In the genomic region with DNA sequence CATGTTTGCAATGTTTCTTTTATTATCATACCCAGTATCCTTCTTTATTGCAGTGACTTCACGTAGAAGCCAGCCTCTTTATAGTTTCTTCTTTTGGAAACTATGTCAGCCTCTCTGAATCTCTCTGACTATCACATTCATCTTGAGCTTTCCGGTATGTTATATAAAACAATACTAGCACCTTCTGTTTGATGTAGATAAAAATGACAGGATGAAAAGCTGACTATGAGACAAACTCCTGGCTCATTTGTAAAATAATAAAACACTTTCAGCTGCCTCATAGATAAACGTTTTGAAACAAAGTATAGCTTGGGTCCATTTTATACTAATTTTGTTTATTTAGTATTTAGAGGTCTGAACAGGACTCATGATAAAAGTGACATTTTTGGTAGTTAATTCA, we compare ENCODE assay signal across 32 cellular contexts.
"Had no signal": no experiment of that assay in that cellular context is flagged by ENCODE, and none has a peak within 500 bp of the region (broad histone marks: within the 10 kb centered on the region; RNA-seq: fewer than 3 reads in every experiment).

No MANE protein-coding gene starts in this region.

- H3K27ac ChIP-seq: adrenal gland, body of pancreas, epithelial cell of prostate, esophagus squamous epithelium, gastroesophageal sphincter, heart right ventricle had no signal

- H3K27me3 ChIP-seq: adrenal gland, body of pancreas, esophagus squamous epithelium, gastroesophageal sphincter, heart right ventricle had no signal

- DNase-seq: activated CD4-positive, alpha-beta memory T cell treated with anti-CD3 and anti-CD28 coated beads for 36 hours; activated CD4-positive, alpha-beta T cell treated with anti-CD3 and anti-CD28 coated beads for 36 hours; activated CD4-positive, alpha-beta T cell treated with anti-CD3 and anti-CD28 coated beads, Interleukin-2, amount 10 ng/mL, durations not matched to agents 24 days and 14 days; activated CD4-positive, CD25-positive, alpha-beta regulatory T cell; activated CD4-positive, CD25-positive, alpha-beta regulatory T cell treated with anti-CD3 and anti-CD28 coated beads, Interleukin-2, amount 50 U/mL, for 72 hours; activated CD8-positive, alpha-beta memory T cell treated with anti-CD3 and anti-CD28 coated beads, Interleukin-2, amount 10 ng/mL, durations not matched to agents 7 days and 5 days; activated CD8-positive, alpha-beta memory T cell treated with anti-CD3 and anti-CD28 coated beads, Interleukin-2, amount 50 U/mL, for 4 hours; activated CD8-positive, alpha-beta T cell treated with anti-CD3 and anti-CD28 coated beads, Interleukin-2, amount 10 ng/mL, durations not matched to agents 7 days and 5 days; activated effector memory CD4-positive, alpha-beta T cell treated with anti-CD3 and anti-CD28 coated beads, Interleukin-2, amount 50 U/mL, for 16 hours; activated naive CD4-positive, alpha-beta T cell treated with anti-CD3 and anti-CD28 coated beads for 36 hours; activated naive CD8-positive, alpha-beta T cell treated with anti-CD3 and anti-CD28 coated beads for 36 hours; activated naive CD8-positive, alpha-beta T cell treated with anti-CD3 and anti-CD28 coated beads, Interleukin-2, amount 50 U/mL, for 24 hours; activated T-cell treated with anti-CD3 and anti-CD28 coated beads, Interleukin-2, amount 50 U/mL, for 1 hour; activated T-cell treated with anti-CD3 and anti-CD28 coated beads, Interleukin-2, amount 50 U/mL, for 48 hours; adrenal gland; amygdala; aorta; body of pancreas; caudate nucleus; cortex of kidney; dermis blood vessel endothelial cell; effector CD4-positive, alpha-beta T cell; effector memory CD8-positive, alpha-beta T cell; esophagus squamous epithelium; foreskin melanocyte; heart right ventricle; T-helper 2 cell had no signal

- H3K9me3 ChIP-seq: adrenal gland had no signal

- H3K4me3 ChIP-seq: adrenal gland, body of pancreas, esophagus squamous epithelium, gastroesophageal sphincter, heart right ventricle had no signal

- H3K27ac Mint-ChIP-seq: activated CD4-positive, alpha-beta memory T cell treated with anti-CD3 and anti-CD28 coated beads for 36 hours; activated CD4-positive, alpha-beta T cell treated with anti-CD3 and anti-CD28 coated beads for 36 hours; activated CD4-positive, alpha-beta T cell treated with anti-CD3 and anti-CD28 coated beads, Interleukin-2, amount 10 ng/mL, durations not matched to agents 24 days and 14 days; activated CD8-positive, alpha-beta memory T cell treated with anti-CD3 and anti-CD28 coated beads, Interleukin-2, amount 10 ng/mL, durations not matched to agents 7 days and 5 days; activated CD8-positive, alpha-beta T cell treated with anti-CD3 and anti-CD28 coated beads, Interleukin-2, amount 10 ng/mL, durations not matched to agents 7 days and 5 days; activated naive CD4-positive, alpha-beta T cell treated with anti-CD3 and anti-CD28 coated beads for 36 hours; activated naive CD4-positive, alpha-beta T cell treated with anti-CD3 and anti-CD28 coated beads, Interleukin-2, amount 50 U/mL, for 24 hours; activated naive CD8-positive, alpha-beta T cell treated with anti-CD3 and anti-CD28 coated beads for 36 hours; activated naive CD8-positive, alpha-beta T cell treated with anti-CD3 and anti-CD28 coated beads, Interleukin-2, amount 50 U/mL, for 24 hours; activated T-helper 1 cell treated with anti-CD3 and anti-CD28 coated beads, Interleukin-12 subunit alpha, Interleukin-12 subunit beta, Interleukin-2, Interleukin-4 antibody, amounts not matched to agents 30 ng/mL and 10 ng/mL and 1 ng/mL, durations not matched to agents 14 hours and 24 hours and 36 hours; activated T-helper 2 cell treated with anti-CD3 and anti-CD28 coated beads, Interferon-gamma antibody, Interleukin-2, Interleukin-4, amounts not matched to agents 10 μg/mL and 5 μg/mL and 100 μg/mL, durations not matched to agents 14 hours and 24 hours and 36 hours; effector memory CD8-positive, alpha-beta T cell had no signal

- H3K4me3 Mint-ChIP-seq: activated CD4-positive, alpha-beta memory T cell treated with anti-CD3 and anti-CD28 coated beads for 36 hours; activated CD4-positive, alpha-beta T cell treated with anti-CD3 and anti-CD28 coated beads for 36 hours; activated CD4-positive, alpha-beta T cell treated with anti-CD3 and anti-CD28 coated beads, Interleukin-2, amount 10 ng/mL, durations not matched to agents 24 days and 14 days; activated CD8-positive, alpha-beta memory T cell treated with anti-CD3 and anti-CD28 coated beads, Interleukin-2, amount 10 ng/mL, durations not matched to agents 7 days and 5 days; activated CD8-positive, alpha-beta T cell treated with anti-CD3 and anti-CD28 coated beads, Interleukin-2, amount 10 ng/mL, durations not matched to agents 7 days and 5 days; activated naive CD4-positive, alpha-beta T cell treated with anti-CD3 and anti-CD28 coated beads for 36 hours; activated naive CD4-positive, alpha-beta T cell treated with anti-CD3 and anti-CD28 coated beads, Interleukin-2, amount 50 U/mL, for 24 hours; activated naive CD8-positive, alpha-beta T cell treated with anti-CD3 and anti-CD28 coated beads for 36 hours; activated naive CD8-positive, alpha-beta T cell treated with anti-CD3 and anti-CD28 coated beads, Interleukin-2, amount 50 U/mL, for 24 hours; activated T-helper 1 cell treated with anti-CD3 and anti-CD28 coated beads, Interleukin-12 subunit alpha, Interleukin-12 subunit beta, Interleukin-2, Interleukin-4 antibody, amounts not matched to agents 30 ng/mL and 10 ng/mL and 1 ng/mL, durations not matched to agents 14 hours and 24 hours and 36 hours; effector memory CD8-positive, alpha-beta T cell had no signal

- H3K36me3 ChIP-seq: adrenal gland, esophagus squamous epithelium, gastroesophageal sphincter, heart right ventricle had no signal

- H3K27me3 Mint-ChIP-seq: activated CD4-positive, alpha-beta memory T cell treated with anti-CD3 and anti-CD28 coated beads for 36 hours; activated CD4-positive, alpha-beta T cell treated with anti-CD3 and anti-CD28 coated beads for 36 hours; activated CD4-positive, alpha-beta T cell treated with anti-CD3 and anti-CD28 coated beads, Interleukin-2, amount 10 ng/mL, durations not matched to agents 24 days and 14 days; activated CD8-positive, alpha-beta memory T cell treated with anti-CD3 and anti-CD28 coated beads, Interleukin-2, amount 10 ng/mL, durations not matched to agents 7 days and 5 days; activated naive CD4-positive, alpha-beta T cell treated with anti-CD3 and anti-CD28 coated beads, Interleukin-2, amount 50 U/mL, for 24 hours; activated naive CD8-positive, alpha-beta T cell treated with anti-CD3 and anti-CD28 coated beads for 36 hours; activated naive CD8-positive, alpha-beta T cell treated with anti-CD3 and anti-CD28 coated beads, Interleukin-2, amount 50 U/mL, for 24 hours; effector memory CD8-positive, alpha-beta T cell had no signal

- H3K4me1 Mint-ChIP-seq: activated CD4-positive, alpha-beta T cell treated with anti-CD3 and anti-CD28 coated beads for 36 hours; activated CD4-positive, alpha-beta T cell treated with anti-CD3 and anti-CD28 coated beads, Interleukin-2, amount 10 ng/mL, durations not matched to agents 24 days and 14 days; activated CD8-positive, alpha-beta memory T cell treated with anti-CD3 and anti-CD28 coated beads, Interleukin-2, amount 10 ng/mL, durations not matched to agents 7 days and 5 days; activated naive CD4-positive, alpha-beta T cell treated with anti-CD3 and anti-CD28 coated beads, Interleukin-2, amount 50 U/mL, for 24 hours; activated naive CD8-positive, alpha-beta T cell treated with anti-CD3 and anti-CD28 coated beads for 36 hours; activated naive CD8-positive, alpha-beta T cell treated with anti-CD3 and anti-CD28 coated beads, Interleukin-2, amount 50 U/mL, for 24 hours had no signal

- H3K36me3 Mint-ChIP-seq: activated CD4-positive, alpha-beta memory T cell treated with anti-CD3 and anti-CD28 coated beads for 36 hours; activated CD8-positive, alpha-beta memory T cell treated with anti-CD3 and anti-CD28 coated beads, Interleukin-2, amount 10 ng/mL, durations not matched to agents 7 days and 5 days; activated naive CD4-positive, alpha-beta T cell treated with anti-CD3 and anti-CD28 coated beads, Interleukin-2, amount 50 U/mL, for 24 hours; activated naive CD8-positive, alpha-beta T cell treated with anti-CD3 and anti-CD28 coated beads for 36 hours had no signal

- ATAC-seq: activated CD4-positive, alpha-beta T cell treated with anti-CD3 and anti-CD28 coated beads for 36 hours; activated CD8-positive, alpha-beta memory T cell treated with anti-CD3 and anti-CD28 coated beads, Interleukin-2, amount 10 ng/mL, durations not matched to agents 7 days and 5 days; activated CD8-positive, alpha-beta T cell treated with anti-CD3 and anti-CD28 coated beads, Interleukin-2, amount 10 ng/mL, durations not matched to agents 7 days and 5 days; activated naive CD8-positive, alpha-beta T cell treated with anti-CD3 and anti-CD28 coated beads, Interleukin-2, amount 50 U/mL, for 24 hours; body of pancreas; effector memory CD8-positive, alpha-beta T cell; gastroesophageal sphincter; heart right ventricle had no signal

- H3K4me1 ChIP-seq: adrenal gland, body of pancreas, esophagus squamous epithelium, gastroesophageal sphincter, heart right ventricle had no signal
